19 cellular contexts compared by ENCODE assay signal in the genomic region with DNA sequence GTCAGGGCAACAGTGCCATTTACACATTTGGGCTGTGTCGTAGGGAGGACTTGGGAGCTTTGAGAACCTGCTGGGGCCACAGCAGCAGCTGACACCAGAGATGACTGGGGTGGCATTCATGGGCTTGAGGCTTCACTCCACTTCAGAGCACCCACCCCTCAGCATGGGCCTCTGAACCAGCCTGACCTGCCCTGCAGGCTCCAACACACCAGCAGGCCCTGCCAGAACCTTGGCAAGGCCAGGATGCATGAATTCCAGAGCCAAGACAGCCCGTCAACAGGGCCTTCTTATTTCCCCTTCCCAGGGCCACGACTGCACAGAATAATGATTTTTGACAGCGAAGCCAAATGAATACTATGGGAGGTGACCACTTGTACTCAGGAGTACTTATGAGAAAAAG.
DNase-seq lines count a peak whose midpoint lies in the region; ATAC-seq, FAIRE-seq and TF ChIP-seq lines count a peak whose summit lies in the region.
"Had no signal": no experiment of that assay in that cellular context is flagged by ENCODE, and none has a peak within 500 bp of the region (broad histone marks: within the 10 kb centered on the region; RNA-seq: fewer than 3 reads in every experiment).

No MANE protein-coding gene starts in this region.

- H3K9ac ChIP-seq in astrocyte (ENCODE audit: low read length) = no peak overlapping the region

- intact Hi-C loops in heart right ventricle (cut with DNase I) (loop anchor here in 2 of 10 donors (5.0 to 10.0 kb wide), 2 partner anchors 45 to 448 kb away; partner anchors contain the start of gene FGF18 (in 1 of the 2)), left cardiac atrium (cut with DNase I) (no loop called here)
- intact Hi-C loops in activated naive CD4-positive, alpha-beta T cell treated with anti-CD3 and anti-CD28 coated beads for 36 hours (cut with micrococcal nuclease) = no loop called here

- H3K27ac Mint-ChIP-seq in astrocyte (ENCODE audit: unreplicated experiment) (peak overlapping the region; percentile 97), type B pancreatic cell (peak overlapping the region; percentile 8)
- H3K27ac Mint-ChIP-seq in activated naive CD4-positive, alpha-beta T cell treated with anti-CD3 and anti-CD28 coated beads for 36 hours = no peak overlapping the region
- H3K27ac Mint-ChIP-seq: CD4-positive, alpha-beta memory T cell; H9 had no signal

- H3K9me3 Mint-ChIP-seq in astrocyte (ENCODE audit: unreplicated experiment) (no peaks in the 10 kb centered on the region), type B pancreatic cell (no peaks in the 10 kb centered on the region)
- H3K9me3 Mint-ChIP-seq in activated naive CD4-positive, alpha-beta T cell treated with anti-CD3 and anti-CD28 coated beads for 36 hours = no peaks in the 10 kb centered on the region
- H3K9me3 Mint-ChIP-seq: H9 had no signal

- no peak overlapping the region for H3K4me3 ChIP-seq in heart right ventricle
- no peak overlapping the region for H3K4me3 ChIP-seq in LNCaP clone FGC (ENCODE audit: low read depth, low read length)
- H3K4me3 ChIP-seq in astrocyte (ENCODE audit: insufficient read depth, low read depth, low read length) = no peak overlapping the region
- H3K4me3 ChIP-seq: A549 had no signal

- no peaks in the 10 kb centered on the region for H4K20me1 ChIP-seq in astrocyte (ENCODE audit: insufficient read depth, low read length)

- H3K36me3 ChIP-seq in heart right ventricle (peaks cover 0 to 62% (median 3%) of the 10 kb centered on the region in 9 donors), astrocyte (ENCODE audit: insufficient read depth, low read length) (peaks cover 9% of the 10 kb centered on the region)

- H3K4me1 ChIP-seq in heart right ventricle (peaks cover 0 to 19% (median 2%) of the 10 kb centered on the region in 9 donors), astrocyte (ENCODE audit: insufficient read depth, low read length) (peaks cover 17% of the 10 kb centered on the region)
- H3K4me1 ChIP-seq: A549, BE2C had no signal

- CTCF ChIA-PET in activated naive CD4-positive, alpha-beta T cell treated with anti-CD3 and anti-CD28 coated beads for 36 hours (lab: Charles Lee) = no interaction called here

- H3K9me3 ChIP-seq in heart right ventricle = no peaks in the 10 kb centered on the region
- no peaks in the 10 kb centered on the region for H3K9me3 ChIP-seq in astrocyte (ENCODE audit: insufficient read depth, low read depth, low read length)
- H3K9me3 ChIP-seq: A549, BE2C had no signal

- H3K27me3 ChIP-seq in heart right ventricle = no peaks in the 10 kb centered on the region
- no peaks in the 10 kb centered on the region for H3K27me3 ChIP-seq in astrocyte (ENCODE audit: insufficient read depth, low read length)
- H3K27me3 ChIP-seq: BE2C had no signal

- no peak overlapping the region for H3K27ac ChIP-seq in heart right ventricle
- no peak overlapping the region for H3K27ac ChIP-seq in astrocyte (ENCODE audit: low read depth, low read length)
- H3K27ac ChIP-seq: A549, C4-2B had no signal

- no peak for TF ChIP-seq CTCF in heart right ventricle (IDR thresholded peaks at IDR 0.05)
- no peak for TF ChIP-seq CTCF in LNCaP clone FGC (IDR thresholded peaks at IDR 0.05; ENCODE audit: control insufficient read depth, extremely low read depth, insufficient read depth)
- no peak for TF ChIP-seq CTCF in astrocyte (IDR thresholded peaks at IDR 0.05; ENCODE audit: insufficient read depth, low read depth, low read length)
- no peak for TF ChIP-seq CTCF in type B pancreatic cell (conservative IDR thresholded peaks at IDR 0.05)

- no peak overlapping the region for H3K4me2 ChIP-seq in astrocyte (ENCODE audit: low read length)
- H3K4me2 ChIP-seq: A549 had no signal

- no peak overlapping the region for H2AFZ ChIP-seq in astrocyte (ENCODE audit: low read depth, low read length)

- ATAC-seq in heart right ventricle = peak in 6 of 8 donors; percentile 29 to 76 (median 47)
- ATAC-seq in left cardiac atrium = no peak
- ATAC-seq: A549 had no signal

- DNase-seq in heart right ventricle = no peak
- DNase-seq in left cardiac atrium = no peak
- peak; percentile 66 for DNase-seq in LNCaP clone FGC (ENCODE audit: low read depth)
- DNase-seq in astrocyte (ENCODE audit: low read depth) = no peak
- no peak for DNase-seq in type B pancreatic cell (ENCODE audit: extremely low spot score, unreplicated experiment)
- DNase-seq in NCI-H2227 (lab: John Stamatoyannopoulos, UW; ENCODE audit: unreplicated experiment) = no peak
- no peak for DNase-seq in activated naive CD4-positive, alpha-beta T cell treated with anti-CD3 and anti-CD28 coated beads for 36 hours
- DNase-seq: BE2C; CD4-positive, alpha-beta memory T cell; DMS153; DMS79 treated with DMSO at 0.1 percent for 48 hours; EL; GDM1; GOT3; H9 had no signal

- H3K4me1 Mint-ChIP-seq in astrocyte (ENCODE audit: low read depth, unreplicated experiment) = peaks cover 27% of the 10 kb centered on the region
- H3K4me1 Mint-ChIP-seq in type B pancreatic cell (ENCODE audit: unreplicated experiment) = peaks cover 8% of the 10 kb centered on the region
- H3K4me1 Mint-ChIP-seq in activated naive CD4-positive, alpha-beta T cell treated with anti-CD3 and anti-CD28 coated beads for 36 hours (ENCODE audit: low read depth) = peaks cover 3% of the 10 kb centered on the region

- H3K27me3 Mint-ChIP-seq in astrocyte (ENCODE audit: low read depth, unreplicated experiment) = no peaks in the 10 kb centered on the region
- no peaks in the 10 kb centered on the region for H3K27me3 Mint-ChIP-seq in type B pancreatic cell
- H3K27me3 Mint-ChIP-seq in activated naive CD4-positive, alpha-beta T cell treated with anti-CD3 and anti-CD28 coated beads for 36 hours (ENCODE audit: low read depth) = no peaks in the 10 kb centered on the region
- H3K27me3 Mint-ChIP-seq: CD4-positive, alpha-beta memory T cell had no signal

- no peak for FAIRE-seq in astrocyte (lab: Jason Lieb, UNC)
- FAIRE-seq: A549, D721Med, GM12892 had no signal

- H3K4me3 Mint-ChIP-seq in astrocyte (ENCODE audit: unreplicated experiment) (no peak overlapping the region), type B pancreatic cell (no peak overlapping the region)
- no peak overlapping the region for H3K4me3 Mint-ChIP-seq in activated naive CD4-positive, alpha-beta T cell treated with anti-CD3 and anti-CD28 coated beads for 36 hours
- H3K4me3 Mint-ChIP-seq: CD4-positive, alpha-beta memory T cell; H9 had no signal

- no peaks in the 10 kb centered on the region for H3K79me2 ChIP-seq in astrocyte (ENCODE audit: insufficient read depth, low read length)

- peaks cover 14% of the 10 kb centered on the region for H3K36me3 Mint-ChIP-seq in astrocyte (ENCODE audit: low read depth, unreplicated experiment)
- peaks cover 11% of the 10 kb centered on the region for H3K36me3 Mint-ChIP-seq in type B pancreatic cell
- peaks cover 5% of the 10 kb centered on the region for H3K36me3 Mint-ChIP-seq in activated naive CD4-positive, alpha-beta T cell treated with anti-CD3 and anti-CD28 coated beads for 36 hours (ENCODE audit: low read depth)

- 71 to 77% methylated on average over 4 of the region's 4 CpGs for WGBS in heart right ventricle, 2 donors

Comparison
In these comparisons a context has a peak if more than half of its experiments do, and no peak if none do; other contexts are left out.
1. ATAC-seq: peak in heart right ventricle (6 of 8); none in left cardiac atrium (0 of 2).